In the genomic region with DNA sequence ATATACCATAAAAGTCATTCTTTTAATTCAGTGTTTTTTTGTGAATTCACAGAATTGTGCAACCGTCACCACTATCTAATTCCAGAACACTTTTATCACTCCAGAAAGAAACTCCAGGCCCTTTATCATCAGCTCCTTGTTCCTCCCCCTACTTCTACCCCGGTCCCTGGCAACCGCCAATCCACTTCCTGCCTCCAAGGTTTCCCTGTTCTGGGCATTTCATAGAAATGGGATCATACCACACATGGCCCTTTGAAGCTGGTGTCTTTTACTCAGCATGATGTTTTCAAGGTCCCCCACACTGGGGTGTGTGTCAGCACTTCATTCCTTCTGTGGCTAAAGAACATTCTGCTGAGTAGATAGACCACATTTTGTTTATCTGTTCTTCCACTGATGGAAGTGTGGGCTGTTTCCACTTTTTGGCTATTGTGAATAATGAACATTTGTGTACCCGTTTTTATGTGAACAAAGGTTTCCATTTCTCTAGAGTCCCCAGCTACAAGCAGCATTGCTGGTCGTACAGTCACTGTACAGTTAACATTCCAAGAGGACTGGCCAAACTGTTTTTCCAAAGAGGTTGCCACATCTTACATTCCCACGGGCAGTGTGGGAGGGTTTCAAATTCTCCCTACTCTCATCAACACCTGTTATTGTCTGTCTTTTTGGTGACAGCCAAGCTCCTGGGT, we compare ENCODE assay signal across 1 cellular context.
TF ChIP-seq lines count a peak whose summit lies in the region.

No MANE protein-coding gene starts in this region.

TF ChIP-seq in GM23338, 12 proteins besides CTCF, POLR2A, EP300 and RAD21:
- TF ChIP-seq, protein P1, sequence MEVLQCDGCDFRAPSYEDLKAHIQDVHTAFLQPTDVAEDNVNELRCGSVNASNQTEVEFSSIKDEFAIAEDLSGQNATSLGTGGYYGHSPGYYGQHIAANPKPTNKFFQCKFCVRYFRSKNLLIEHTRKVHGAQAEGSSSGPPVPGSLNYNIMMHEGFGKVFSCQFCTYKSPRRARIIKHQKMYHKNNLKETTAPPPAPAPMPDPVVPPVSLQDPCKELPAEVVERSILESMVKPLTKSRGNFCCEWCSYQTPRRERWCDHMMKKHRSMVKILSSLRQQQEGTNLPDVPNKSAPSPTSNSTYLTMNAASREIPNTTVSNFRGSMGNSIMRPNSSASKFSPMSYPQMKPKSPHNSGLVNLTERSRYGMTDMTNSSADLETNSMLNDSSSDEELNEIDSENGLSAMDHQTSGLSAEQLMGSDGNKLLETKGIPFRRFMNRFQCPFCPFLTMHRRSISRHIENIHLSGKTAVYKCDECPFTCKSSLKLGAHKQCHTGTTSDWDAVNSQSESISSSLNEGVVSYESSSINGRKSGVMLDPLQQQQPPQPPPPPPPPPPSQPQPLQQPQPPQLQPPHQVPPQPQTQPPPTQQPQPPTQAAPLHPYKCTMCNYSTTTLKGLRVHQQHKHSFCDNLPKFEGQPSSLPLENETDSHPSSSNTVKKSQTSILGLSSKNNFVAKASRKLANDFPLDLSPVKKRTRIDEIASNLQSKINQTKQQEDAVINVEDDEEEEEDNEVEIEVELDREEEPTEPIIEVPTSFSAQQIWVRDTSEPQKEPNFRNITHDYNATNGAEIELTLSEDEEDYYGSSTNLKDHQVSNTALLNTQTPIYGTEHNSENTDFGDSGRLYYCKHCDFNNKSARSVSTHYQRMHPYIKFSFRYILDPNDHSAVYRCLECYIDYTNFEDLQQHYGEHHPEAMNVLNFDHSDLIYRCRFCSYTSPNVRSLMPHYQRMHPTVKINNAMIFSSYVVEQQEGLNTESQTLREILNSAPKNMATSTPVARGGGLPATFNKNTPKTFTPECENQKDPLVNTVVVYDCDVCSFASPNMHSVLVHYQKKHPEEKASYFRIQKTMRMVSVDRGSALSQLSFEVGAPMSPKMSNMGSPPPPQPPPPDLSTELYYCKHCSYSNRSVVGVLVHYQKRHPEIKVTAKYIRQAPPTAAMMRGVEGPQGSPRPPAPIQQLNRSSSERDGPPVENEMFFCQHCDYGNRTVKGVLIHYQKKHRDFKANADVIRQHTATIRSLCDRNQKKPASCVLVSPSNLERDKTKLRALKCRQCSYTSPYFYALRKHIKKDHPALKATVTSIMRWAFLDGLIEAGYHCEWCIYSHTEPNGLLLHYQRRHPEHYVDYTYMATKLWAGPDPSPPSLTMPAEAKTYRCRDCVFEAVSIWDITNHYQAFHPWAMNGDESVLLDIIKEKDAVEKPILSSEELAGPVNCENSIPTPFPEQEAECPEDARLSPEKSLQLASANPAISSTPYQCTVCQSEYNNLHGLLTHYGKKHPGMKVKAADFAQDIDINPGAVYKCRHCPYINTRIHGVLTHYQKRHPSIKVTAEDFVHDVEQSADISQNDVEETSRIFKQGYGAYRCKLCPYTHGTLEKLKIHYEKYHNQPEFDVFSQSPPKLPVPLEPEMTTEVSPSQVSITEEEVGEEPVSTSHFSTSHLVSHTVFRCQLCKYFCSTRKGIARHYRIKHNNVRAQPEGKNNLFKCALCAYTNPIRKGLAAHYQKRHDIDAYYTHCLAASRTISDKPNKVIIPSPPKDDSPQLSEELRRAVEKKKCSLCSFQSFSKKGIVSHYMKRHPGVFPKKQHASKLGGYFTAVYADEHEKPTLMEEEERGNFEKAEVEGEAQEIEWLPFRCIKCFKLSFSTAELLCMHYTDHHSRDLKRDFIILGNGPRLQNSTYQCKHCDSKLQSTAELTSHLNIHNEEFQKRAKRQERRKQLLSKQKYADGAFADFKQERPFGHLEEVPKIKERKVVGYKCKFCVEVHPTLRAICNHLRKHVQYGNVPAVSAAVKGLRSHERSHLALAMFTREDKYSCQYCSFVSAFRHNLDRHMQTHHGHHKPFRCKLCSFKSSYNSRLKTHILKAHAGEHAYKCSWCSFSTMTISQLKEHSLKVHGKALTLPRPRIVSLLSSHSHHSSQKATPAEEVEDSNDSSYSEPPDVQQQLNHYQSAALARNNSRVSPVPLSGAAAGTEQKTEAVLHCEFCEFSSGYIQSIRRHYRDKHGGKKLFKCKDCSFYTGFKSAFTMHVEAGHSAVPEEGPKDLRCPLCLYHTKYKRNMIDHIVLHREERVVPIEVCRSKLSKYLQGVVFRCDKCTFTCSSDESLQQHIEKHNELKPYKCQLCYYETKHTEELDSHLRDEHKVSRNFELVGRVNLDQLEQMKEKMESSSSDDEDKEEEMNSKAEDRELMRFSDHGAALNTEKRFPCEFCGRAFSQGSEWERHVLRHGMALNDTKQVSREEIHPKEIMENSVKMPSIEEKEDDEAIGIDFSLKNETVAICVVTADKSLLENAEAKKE (CRISPR knock-in tag; IDR thresholded peaks at IDR 0.05): no peak
- TF ChIP-seq ZNF114 (CRISPR knock-in tag; IDR thresholded peaks at IDR 0.05) (no peak), STAT1 (IDR thresholded peaks at IDR 0.05; ENCODE audit: unreplicated experiment) (no peak), CREB1 (CRISPR knock-in tag; IDR thresholded peaks at IDR 0.05; ENCODE audit: low read depth) (no peak), EZH2 (IDR thresholded peaks at IDR 0.05; ENCODE audit: low read depth, unreplicated experiment) (no peak), EZH2phosphoT487 (IDR thresholded peaks at IDR 0.05; ENCODE audit: unreplicated experiment) (no peak), ZNF331 (CRISPR knock-in tag; IDR thresholded peaks at IDR 0.05; ENCODE audit: low read depth) (no peak), JUNB (IDR thresholded peaks at IDR 0.05; ENCODE audit: unreplicated experiment) (no peak), NANOG (IDR thresholded peaks at IDR 0.05; ENCODE audit: borderline replicate concordance) (no peak)
- TF ChIP-seq, protein P2, sequence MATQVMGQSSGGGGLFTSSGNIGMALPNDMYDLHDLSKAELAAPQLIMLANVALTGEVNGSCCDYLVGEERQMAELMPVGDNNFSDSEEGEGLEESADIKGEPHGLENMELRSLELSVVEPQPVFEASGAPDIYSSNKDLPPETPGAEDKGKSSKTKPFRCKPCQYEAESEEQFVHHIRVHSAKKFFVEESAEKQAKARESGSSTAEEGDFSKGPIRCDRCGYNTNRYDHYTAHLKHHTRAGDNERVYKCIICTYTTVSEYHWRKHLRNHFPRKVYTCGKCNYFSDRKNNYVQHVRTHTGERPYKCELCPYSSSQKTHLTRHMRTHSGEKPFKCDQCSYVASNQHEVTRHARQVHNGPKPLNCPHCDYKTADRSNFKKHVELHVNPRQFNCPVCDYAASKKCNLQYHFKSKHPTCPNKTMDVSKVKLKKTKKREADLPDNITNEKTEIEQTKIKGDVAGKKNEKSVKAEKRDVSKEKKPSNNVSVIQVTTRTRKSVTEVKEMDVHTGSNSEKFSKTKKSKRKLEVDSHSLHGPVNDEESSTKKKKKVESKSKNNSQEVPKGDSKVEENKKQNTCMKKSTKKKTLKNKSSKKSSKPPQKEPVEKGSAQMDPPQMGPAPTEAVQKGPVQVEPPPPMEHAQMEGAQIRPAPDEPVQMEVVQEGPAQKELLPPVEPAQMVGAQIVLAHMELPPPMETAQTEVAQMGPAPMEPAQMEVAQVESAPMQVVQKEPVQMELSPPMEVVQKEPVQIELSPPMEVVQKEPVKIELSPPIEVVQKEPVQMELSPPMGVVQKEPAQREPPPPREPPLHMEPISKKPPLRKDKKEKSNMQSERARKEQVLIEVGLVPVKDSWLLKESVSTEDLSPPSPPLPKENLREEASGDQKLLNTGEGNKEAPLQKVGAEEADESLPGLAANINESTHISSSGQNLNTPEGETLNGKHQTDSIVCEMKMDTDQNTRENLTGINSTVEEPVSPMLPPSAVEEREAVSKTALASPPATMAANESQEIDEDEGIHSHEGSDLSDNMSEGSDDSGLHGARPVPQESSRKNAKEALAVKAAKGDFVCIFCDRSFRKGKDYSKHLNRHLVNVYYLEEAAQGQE (IDR thresholded peaks at IDR 0.05; ENCODE audit: unreplicated experiment): no peak
- TF ChIP-seq, protein P3, sequence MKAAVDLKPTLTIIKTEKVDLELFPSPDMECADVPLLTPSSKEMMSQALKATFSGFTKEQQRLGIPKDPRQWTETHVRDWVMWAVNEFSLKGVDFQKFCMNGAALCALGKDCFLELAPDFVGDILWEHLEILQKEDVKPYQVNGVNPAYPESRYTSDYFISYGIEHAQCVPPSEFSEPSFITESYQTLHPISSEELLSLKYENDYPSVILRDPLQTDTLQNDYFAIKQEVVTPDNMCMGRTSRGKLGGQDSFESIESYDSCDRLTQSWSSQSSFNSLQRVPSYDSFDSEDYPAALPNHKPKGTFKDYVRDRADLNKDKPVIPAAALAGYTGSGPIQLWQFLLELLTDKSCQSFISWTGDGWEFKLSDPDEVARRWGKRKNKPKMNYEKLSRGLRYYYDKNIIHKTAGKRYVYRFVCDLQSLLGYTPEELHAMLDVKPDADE (IDR thresholded peaks at IDR 0.05): no peak
